Comparison of ENCODE assay signal across 12 cellular contexts in genomic region chr6:2900221-2900807, GRCh38. TPM values are rescaled to one million over a fixed set of nuclear protein-coding genes. Genes with fewer than 3 reads are reported as not detected.
DNase-seq lines count a peak whose midpoint lies in the region; ATAC-seq, FAIRE-seq and TF ChIP-seq lines count a peak whose summit lies in the region.
"Had no signal": no experiment of that assay in that cellular context is flagged by ENCODE, and none has a peak within 500 bp of the region (broad histone marks: within the 10 kb centered on the region; RNA-seq: fewer than 3 reads in every experiment).

No MANE protein-coding gene starts in this region.

- peak; percentile 8 for DNase-seq in GM23248
- DNase-seq in GM12878 (ENCODE audit: low read depth, low spot score) = no peak
- DNase-seq in naive thymus-derived CD4-positive, alpha-beta T cell = peak in 1 of 9 donors; percentile 65
- DNase-seq in COLO668 (lab: John Stamatoyannopoulos, UW; ENCODE audit: unreplicated experiment) = no peak
- DNase-seq in psoas muscle = no peak
- no peak for DNase-seq in SHP77 treated with DMSO at 0.1 percent for 48 hours (lab: John Stamatoyannopoulos, UW)
- DNase-seq: Kasumi-1 had no signal

- peaks cover 15 to 56% (median 23%) of the 10 kb centered on the region in 10 experiments for H3K4me1 ChIP-seq in BLaER1 treated with 17β-estradiol and CSF1 and Interleukin-3, amounts not matched to agents 10 nM and 100 nM
- H3K4me1 ChIP-seq in GM23248 (ENCODE audit: insufficient read depth) = peaks cover 7% of the 10 kb centered on the region; the same call in 1 of the 2 replicates
- H3K4me1 ChIP-seq in GM12878 (ENCODE audit: control insufficient read depth, insufficient read depth, low read length) = peaks cover 29% of the 10 kb centered on the region
- H3K4me1 ChIP-seq in naive thymus-derived CD4-positive, alpha-beta T cell (ENCODE audit: control insufficient read depth in 2 of 2, insufficient read depth in 2 of 2, low read length in 2 of 2) = peaks cover 33% of the 10 kb centered on the region in 2 donors
- peaks cover 7% of the 10 kb centered on the region for H3K4me1 ChIP-seq in psoas muscle

- peak overlapping the region in 6 of 11 experiments; percentile 12 to 94 (median 88); a peak in 9 of 22 replicates for H3K4me2 ChIP-seq in BLaER1 treated with 17β-estradiol and CSF1 and Interleukin-3, amounts not matched to agents 10 nM and 100 nM
- H3K4me2 ChIP-seq in GM23248 (ENCODE audit: unreplicated experiment) (no peak overlapping the region), GM12878 (ENCODE audit: control insufficient read depth, insufficient read depth) (peak overlapping the region; percentile 77)

- H3K36me3 ChIP-seq in BLaER1 treated with 17β-estradiol and CSF1 and Interleukin-3, amounts not matched to agents 10 nM and 100 nM = peaks cover 0 to 50% (median 2%) of the 10 kb centered on the region in 11 experiments; a peak in 11 of 22 replicates
- no peaks in the 10 kb centered on the region for H3K36me3 ChIP-seq in GM23248 (ENCODE audit: low read depth)
- peaks cover 0 to under 1% of the 10 kb centered on the region in 2 experiments; a peak in 1 of 4 replicates for H3K36me3 ChIP-seq in GM12878 (ENCODE audit: control insufficient read depth in 2 of 2, insufficient read depth in 2 of 2, low read length in 1 of 2)
- H3K36me3 ChIP-seq in naive thymus-derived CD4-positive, alpha-beta T cell (ENCODE audit: control insufficient read depth in 2 of 3, insufficient read depth in 3 of 3, low read length in 3 of 3) = peaks cover 9 to 33% (median 17%) of the 10 kb centered on the region in 3 experiments
- H3K36me3 ChIP-seq in psoas muscle (ENCODE audit: insufficient read depth in 1 of 2, low read depth in 1 of 2) = peaks cover 0 to 22% of the 10 kb centered on the region in 2 donors

- in situ Hi-C loops in GM23248 (cut with MboI) (no loop called here), GM12878 (cut with MboI) (no loop called here)

- no peak for FAIRE-seq in GM12878 (lab: Jason Lieb, UNC)
- FAIRE-seq: astrocyte, keratinocyte had no signal

- intact Hi-C loops in GM12878 (cut with micrococcal nuclease; ENCODE audit: unreplicated experiment) (no loop called here), psoas muscle (cut with DNase I) (no loop called here)
- intact Hi-C loops in naive thymus-derived CD4-positive, alpha-beta T cell (cut with micrococcal nuclease) = loop anchor here in 1 of 2 donors (2.0 kb wide), 1 partner anchor 14 kb away; no protein-coding TSS in a partner anchor

- peak overlapping the region; percentile 88 to 98 (median 97) for H3K27ac Mint-ChIP-seq in naive thymus-derived CD4-positive, alpha-beta T cell

- H3K4me3 Mint-ChIP-seq in naive thymus-derived CD4-positive, alpha-beta T cell = peak overlapping the region; percentile 96 to 100 (median 99)

- H3K9me3 ChIP-seq in BLaER1 treated with 17β-estradiol and CSF1 and Interleukin-3, amounts not matched to agents 10 nM and 100 nM (replicated peaks in 1 of 11) = no peaks in the 10 kb centered on the region
- no peaks in the 10 kb centered on the region for H3K9me3 ChIP-seq in GM23248 (ENCODE audit: low read depth)
- H3K9me3 ChIP-seq in GM12878 (replicated peaks; ENCODE audit: control insufficient read depth, insufficient read depth, low read length) = no peaks in the 10 kb centered on the region; the same call in 2 of the 3 replicates
- H3K9me3 ChIP-seq in naive thymus-derived CD4-positive, alpha-beta T cell (ENCODE audit: control insufficient read depth in 2 of 3, low read length in 3 of 3) = no peaks in the 10 kb centered on the region
- H3K9me3 ChIP-seq in psoas muscle = no peaks in the 10 kb centered on the region

- peaks cover 5 to 50% (median 45%) of the 10 kb centered on the region in 5 donors for H3K36me3 Mint-ChIP-seq in naive thymus-derived CD4-positive, alpha-beta T cell

- H3K4me1 Mint-ChIP-seq in naive thymus-derived CD4-positive, alpha-beta T cell = peaks cover 56 to 69% (median 64%) of the 10 kb centered on the region in 7 donors

- TF ChIP-seq POLR2A in GM12878 (IDR thresholded peaks at IDR 0.05; ENCODE audit: low read depth, low read length) = no peak

- H3F3A ChIP-seq in GM23248 (ENCODE audit: insufficient read depth) = no peaks in the 10 kb centered on the region

- POLR2A ChIA-PET in GM12878 (lab: Charles Lee) = interaction anchor here (0.6 to 6.6 kb wide), 12 partner anchors 9 to 102 kb away, joined by 3 to 126 read pairs (median 4); no protein-coding TSS in a partner anchor
- POLR2A ChIA-PET in naive thymus-derived CD4-positive, alpha-beta T cell (lab: Charles Lee) = interaction anchor here (0.7 to 5.9 kb wide), 19 partner anchors 8 to 168 kb away, joined by 3 to 35 read pairs (median 4); partner anchors contain the start of genes RIPK1 and SERPINB1

- ATAC-seq in GM12878 (peak; percentile 9), psoas muscle (no peak), GM19328 (IDR thresholded peaks at IDR 0.05; ENCODE audit: unreplicated experiment) (no peak)
- ATAC-seq in naive thymus-derived CD4-positive, alpha-beta T cell = no peak
- ATAC-seq: Panc1 had no signal

- TF ChIP-seq RAD21 in GM12878 (IDR thresholded peaks at IDR 0.05; ENCODE audit: insufficient read depth, low read depth, low read length) = no peak

- no peak overlapping the region for H3K27ac ChIP-seq in BLaER1 treated with 17β-estradiol and CSF1 and Interleukin-3, amounts not matched to agents 10 nM and 100 nM
- no peak overlapping the region for H3K27ac ChIP-seq in GM23248
- H3K27ac ChIP-seq in GM12878 (ENCODE audit: control insufficient read depth, insufficient read depth) = peak overlapping the region; percentile 43; the same call in 1 of the 2 replicates
- H3K27ac ChIP-seq in naive thymus-derived CD4-positive, alpha-beta T cell (ENCODE audit: low read depth, low read length) = peak overlapping the region; percentile 90
- no peak overlapping the region for H3K27ac ChIP-seq in psoas muscle

- no peaks in the 10 kb centered on the region for H3K9me2 ChIP-seq in GM23248 (ENCODE audit: insufficient read depth)

- SMC1A ChIA-PET in GM12878 (lab: Charles Lee; ENCODE audit: uncharacterized antibody, unreplicated experiment) = interaction anchor here (0.8 to 6.2 kb wide), 9 partner anchors 8 to 60 kb away, joined by 3 to 136 read pairs (median 41); no protein-coding TSS in a partner anchor

- H3K79me2 ChIP-seq in GM23248 (ENCODE audit: insufficient read depth) = no peaks in the 10 kb centered on the region
- H3K79me2 ChIP-seq in GM12878 (ENCODE audit: control insufficient read depth, insufficient read depth, low read length) = peaks cover 16% of the 10 kb centered on the region

- no peak for TF ChIP-seq EP300 in GM12878 (IDR thresholded peaks at IDR 0.05; ENCODE audit: borderline replicate concordance in 1 of 2, control insufficient read depth in 1 of 2, low read depth in 2 of 2, low read length in 2 of 2)

- no peak overlapping the region for H3K9ac ChIP-seq in BLaER1 treated with 17β-estradiol and CSF1 and Interleukin-3, amounts not matched to agents 10 nM and 100 nM
- H3K9ac ChIP-seq in GM23248 (no peak overlapping the region), GM12878 (ENCODE audit: control insufficient read depth, insufficient read depth, low read length) (peak overlapping the region; percentile 51; the same call in 1 of the 2 replicates)

- H3K27me3 ChIP-seq in BLaER1 treated with 17β-estradiol and CSF1 and Interleukin-3, amounts not matched to agents 10 nM and 100 nM = peaks cover 19 to 59% (median 53%) of the 10 kb centered on the region in 11 experiments
- no peaks in the 10 kb centered on the region for H3K27me3 ChIP-seq in GM23248 (replicated peaks; ENCODE audit: insufficient read depth)
- H3K27me3 ChIP-seq in GM12878 (replicated peaks in 1 of 2; ENCODE audit: control insufficient read depth in 2 of 2, insufficient read depth in 2 of 2, low read length in 1 of 2) = no peaks in the 10 kb centered on the region; a peak in 1 of 4 replicates
- H3K27me3 ChIP-seq in naive thymus-derived CD4-positive, alpha-beta T cell (ENCODE audit: control insufficient read depth in 2 of 2, insufficient read depth in 2 of 2, low read length in 2 of 2) = no peaks in the 10 kb centered on the region
- H3K27me3 ChIP-seq in psoas muscle (ENCODE audit: insufficient read depth in 3 of 3, low read length in 2 of 3) = no peaks in the 10 kb centered on the region

- 55 to 60% methylated on average over 15 of the region's 15 CpGs for WGBS in GM23248 (ENCODE audit: low coverage in 1 of 2, low lambda C conversion rate in 2 of 2, missing lambda C conversion rate in 2 of 2), 2 experiments
- 53% methylated on average over 15 of the region's 15 CpGs for WGBS in GM12878 (ENCODE audit: insufficient coverage, insufficient replicate concordance, low lambda C conversion rate, missing lambda C conversion rate)
- 61 to 73% (median 64%) methylated on average over 15 of the region's 15 CpGs for WGBS in psoas muscle, 3 donors

- H4K20me1 ChIP-seq in BLaER1 treated with 17β-estradiol and CSF1 and Interleukin-3, amounts not matched to agents 10 nM and 100 nM = peaks cover 0 to 35% (median 0%) of the 10 kb centered on the region in 11 experiments; a peak in 8 of 22 replicates
- no peaks in the 10 kb centered on the region for H4K20me1 ChIP-seq in GM23248 (ENCODE audit: insufficient read depth)
- H4K20me1 ChIP-seq in GM12878 (ENCODE audit: control insufficient read depth, insufficient read depth) = no peaks in the 10 kb centered on the region

- RAD21 ChIA-PET in GM12878 (lab: Charles Lee; ENCODE audit: unreplicated experiment) = interaction anchor here (0.8 to 6.1 kb wide), 14 partner anchors 9 to 109 kb away, joined by 3 to 64 read pairs (median 12); partner anchors contain the start of gene SERPINB1

- H2AFZ ChIP-seq in GM23248 = no peak overlapping the region
- H2AFZ ChIP-seq in GM12878 (ENCODE audit: control insufficient read depth, low read depth, low read length) = no peak overlapping the region

- peaks cover 0 to 2% (median 0%) of the 10 kb centered on the region in 5 donors for H3K27me3 Mint-ChIP-seq in naive thymus-derived CD4-positive, alpha-beta T cell

- H3K9me3 Mint-ChIP-seq in naive thymus-derived CD4-positive, alpha-beta T cell = no peaks in the 10 kb centered on the region

- TF ChIP-seq CTCF in GM12878 (IDR thresholded peaks at IDR 0.05 in 2 of 3, conservative IDR thresholded peaks at IDR 0.05 in 1 of 3; ENCODE audit: control insufficient read depth in 2 of 3, extremely low read depth in 1 of 3, insufficient read depth in 1 of 3, low read depth in 3 of 3, low read length in 3 of 3) (no peak), psoas muscle (IDR thresholded peaks at IDR 0.05) (no peak)

- CTCF ChIA-PET in GM12878 (lab: Yijun Ruan, JAX) = interaction anchor here (1.3 to 5.0 kb wide), 14 partner anchors 9 to 89 kb away, joined by 4 to 43 read pairs (median 6); no protein-coding TSS in a partner anchor
- CTCF ChIA-PET in naive thymus-derived CD4-positive, alpha-beta T cell (lab: Charles Lee) = interaction anchor here (1.0 to 4.4 kb wide), 6 partner anchors 11 to 59 kb away, joined by 3 to 38 read pairs (median 4); partner anchors contain the start of gene SERPINB1

- BruUV-seq in GM12878 (replicated peaks; lab: Mats Ljungman, UMichigan) = TSS peak; percentile 96

- H3K4me3 ChIP-seq in BLaER1 treated with 17β-estradiol and CSF1 and Interleukin-3, amounts not matched to agents 10 nM and 100 nM = peak overlapping the region in 2 of 10 experiments; percentile 72 to 79; a peak in 3 of 20 replicates
- H3K4me3 ChIP-seq in GM23248 (no peak overlapping the region), GM12878 (peak overlapping the region; percentile 57; the same call in 1 of the 2 replicates), psoas muscle (no peak overlapping the region)
- H3K4me3 ChIP-seq in naive thymus-derived CD4-positive, alpha-beta T cell (ENCODE audit: low read length) = peak overlapping the region; percentile 85

RNA-seq across cellular contexts. Expression of gene SERPINB9, which starts 2.8 kb away (rescaled TPM):
- 1.1 and 2.4 TPM in 2 replicates for total RNA-seq in GM23248 (2014; rRNA removed; shearing (Covaris generic))
- polyA plus RNA-seq in GM23248 (2016; fragmentation: Nextera tagmentation; extraction: Ambion mirVana) (0.91 and 1.1 TPM in 2 replicates), GM12878 (2011; rRNA removed) (133 and 141 TPM in 2 replicates), GM12878 (2014; fragmentation: Illumina TruSeq; extraction: Trizol) (6.7 and 7.3 TPM in 2 replicates), GM12878 (2014; fragmentation: Nextera tagmentation; extraction: Ambion mirVana) (1 to 10 TPM; 2.0 to 3.7 TPM), GM12878 (2014; rRNA removed) (3.8 and 5.9 TPM in 2 replicates), GM12878 (2016; fragmentation: Nextera tagmentation; extraction: Ambion mirVana) (1 to 10 TPM; 4.1 to 4.2 TPM), psoas muscle (1 to 10 TPM in 2 of 3 donors, under 1 TPM in 1; 0.74 to 1.1 (median 1.0) TPM)
- total RNA-seq in GM12878 (2013; cell fraction: nucleolus; rRNA removed) = 63.2 and 66.0 TPM in 2 replicates
- total RNA-seq in GM12878 (2014; rRNA removed) (4.7 and 5.6 TPM in 2 replicates), GM12878 (2014; rRNA removed; fragmentation: Illumina TruSeq; extraction: Trizol) (5.4 and 5.5 TPM in 2 replicates), GM12878 (2021) (5.8 and 6.1 TPM in 2 replicates), psoas muscle (1 to 10 TPM; 1.9 to 3.1 (median 2.2) TPM)
- 7.8 TPM for polyA plus RNA-seq in GM12878 (2011; ENCODE audit: low read depth)
- 94.6 and 110 TPM in 2 replicates for polyA plus RNA-seq in GM12878 (2011; cell fraction: cytosol; rRNA removed)
- 35.5 and 39.0 TPM in 2 replicates for polyA plus RNA-seq in GM12878 (2011; cell fraction: nucleus; rRNA removed)
- 11.4 and 20.4 TPM in 2 replicates for polyA plus RNA-seq in GM12878 (2012)
- polyA minus RNA-seq in GM12878 (2011; rRNA and poly(A)+ RNA removed) = 135 and 152 TPM in 2 replicates
- polyA minus RNA-seq in GM12878 (2011; cell fraction: cytosol; rRNA and poly(A)+ RNA removed) = 57.1 and 64.0 TPM in 2 replicates
- 21.2 and 30.0 TPM in 2 replicates for polyA minus RNA-seq in GM12878 (2011; cell fraction: nucleus; rRNA and poly(A)+ RNA removed)
- 10 to 100 TPM; 25.1 to 74.4 (median 52.0) TPM for total RNA-seq in naive thymus-derived CD4-positive, alpha-beta T cell
- polyA plus RNA-seq in naive thymus-derived CD4-positive, alpha-beta T cell = 10 to 100 TPM; 33.1 to 34.1 TPM

RNA-seq across cellular contexts. Expression of gene SERPINB1, which starts 58.7 kb away (rescaled TPM):
- 13.8 and 28.3 TPM in 2 replicates for total RNA-seq in GM23248 (2014; rRNA removed; shearing (Covaris generic))
- 32.5 and 32.8 TPM in 2 replicates for polyA plus RNA-seq in GM23248 (2016; fragmentation: Nextera tagmentation; extraction: Ambion mirVana)
- 0.67 and 1.0 TPM in 2 replicates for total RNA-seq in GM12878 (2013; cell fraction: nucleolus; rRNA removed)
- total RNA-seq in GM12878 (2014; rRNA removed) = 0.45 and 0.65 TPM in 2 replicates
- total RNA-seq in GM12878 (2014; rRNA removed; fragmentation: Illumina TruSeq; extraction: Trizol) = 0.67 and 0.88 TPM in 2 replicates
- total RNA-seq in GM12878 (2021) = 1.6 TPM in 2 replicates
- 0.76 TPM for polyA plus RNA-seq in GM12878 (2011; ENCODE audit: low read depth)
- 2.4 and 3.5 TPM in 2 replicates for polyA plus RNA-seq in GM12878 (2011; rRNA removed)
- 0.88 and 0.99 TPM in 2 replicates for polyA plus RNA-seq in GM12878 (2011; cell fraction: cytosol; rRNA removed)
- 0.90 and 1.3 TPM in 2 replicates for polyA plus RNA-seq in GM12878 (2011; cell fraction: nucleus; rRNA removed)
- 1.3 and 2.3 TPM in 2 replicates for polyA plus RNA-seq in GM12878 (2012)
- 1.1 and 3.2 TPM in 2 replicates for polyA plus RNA-seq in GM12878 (2014; fragmentation: Illumina TruSeq; extraction: Trizol)
- 1 to 10 TPM in 1 of 2 experiments, under 1 TPM in 1; 0.82 to 1.8 TPM for polyA plus RNA-seq in GM12878 (2014; fragmentation: Nextera tagmentation; extraction: Ambion mirVana)
- polyA plus RNA-seq in GM12878 (2014; rRNA removed) = 0.71 and 0.85 TPM in 2 replicates
- polyA plus RNA-seq in GM12878 (2016; fragmentation: Nextera tagmentation; extraction: Ambion mirVana) = under 1 TPM; 0.67 to 0.72 TPM
- polyA minus RNA-seq in GM12878 (2011; rRNA and poly(A)+ RNA removed) = 1.1 and 1.8 TPM in 2 replicates
- polyA minus RNA-seq in GM12878 (2011; cell fraction: cytosol; rRNA and poly(A)+ RNA removed) = 1.2 and 1.6 TPM in 2 replicates
- polyA minus RNA-seq in GM12878 (2011; cell fraction: nucleus; rRNA and poly(A)+ RNA removed) = 0.85 and 1.1 TPM in 2 replicates
- total RNA-seq in naive thymus-derived CD4-positive, alpha-beta T cell = 100 to 1,000 TPM in 1 of 5 experiments, 10 to 100 TPM in 4; 43.8 to 108 (median 62.5) TPM
- polyA plus RNA-seq in naive thymus-derived CD4-positive, alpha-beta T cell = 100 to 1,000 TPM; 129 to 135 TPM
- total RNA-seq in psoas muscle = 10 to 100 TPM; 10.2 to 62.0 (median 52.2) TPM
- 100 to 1,000 TPM in 1 of 3 donors, 10 to 100 TPM in 2; 28.1 to 131 (median 33.4) TPM for polyA plus RNA-seq in psoas muscle

Comparison
In these comparisons a context has a peak if more than half of its experiments do, and no peak if none do; other contexts are left out.
1. H3K27ac ChIP-seq: peak in GM12878 (single experiment) and naive thymus-derived CD4-positive, alpha-beta T cell (single experiment); none in BLaER1 treated with 17β-estradiol and CSF1 and Interleukin-3, amounts not matched to agents 10 nM and 100 nM (0 of 11), GM23248 (single experiment) and psoas muscle (single experiment).
2. H3K4me3 ChIP-seq: peak in GM12878 (single experiment) and naive thymus-derived CD4-positive, alpha-beta T cell (single experiment); none in GM23248 (single experiment) and psoas muscle (single experiment).